1 cellular context compared by ENCODE assay signal in genomic region chr14:56579345-56580316, GRCh38.
A peak's percentile ranks its signal among the peaks of the same experiment; 100 is the strongest.
TF ChIP-seq lines count a peak whose summit lies in the region.

TMEM260 (plus strand) TSS chr14:56579798; CDS start chr14:56579915, 117 bp downstream.

TF ChIP-seq in HepG2, 621 proteins besides CTCF, POLR2A, EP300 and RAD21 (continued from another document and continues in another):
- TF ChIP-seq ZBTB39 (CRISPR knock-in tag; IDR thresholded peaks at IDR 0.05) = no peak
- no peak for TF ChIP-seq ZFP62 (CRISPR knock-in tag; IDR thresholded peaks at IDR 0.05)
- TF ChIP-seq GFI1 (CRISPR knock-in tag; IDR thresholded peaks at IDR 0.05; ENCODE audit: borderline replicate concordance) = peak; percentile 64; the same call in 1 of the 2 replicates
- TF ChIP-seq ZNF574 (CRISPR knock-in tag; IDR thresholded peaks at IDR 0.05) = peak; percentile 99
- no peak for TF ChIP-seq SMYD3 (CRISPR knock-in tag; IDR thresholded peaks at IDR 0.05)
- TF ChIP-seq MED8 (CRISPR knock-in tag; IDR thresholded peaks at IDR 0.05; ENCODE audit: insufficient replicate concordance) = no peak
- no peak for TF ChIP-seq MLXIP (CRISPR knock-in tag; IDR thresholded peaks at IDR 0.05; ENCODE audit: borderline replicate concordance)
- TF ChIP-seq TEAD2 (CRISPR knock-in tag; IDR thresholded peaks at IDR 0.05) = no peak
- TF ChIP-seq ZNF496 (CRISPR knock-in tag; IDR thresholded peaks at IDR 0.05; ENCODE audit: insufficient replicate concordance) = no peak
- no peak for TF ChIP-seq CENPBD1 (CRISPR knock-in tag; IDR thresholded peaks at IDR 0.05; ENCODE audit: borderline replicate concordance, low read depth)
- TF ChIP-seq SMC3 (IDR thresholded peaks at IDR 0.05; ENCODE audit: low read length) = no peak
- 0 out of 2 replicates have a peak, but pooled peaks have one; percentile 45 for TF ChIP-seq ZNF446 (CRISPR knock-in tag; IDR thresholded peaks at IDR 0.05)
- TF ChIP-seq TIGD3 (CRISPR knock-in tag; IDR thresholded peaks at IDR 0.05; ENCODE audit: borderline replicate concordance) = no peak
- TF ChIP-seq, protein P1, sequence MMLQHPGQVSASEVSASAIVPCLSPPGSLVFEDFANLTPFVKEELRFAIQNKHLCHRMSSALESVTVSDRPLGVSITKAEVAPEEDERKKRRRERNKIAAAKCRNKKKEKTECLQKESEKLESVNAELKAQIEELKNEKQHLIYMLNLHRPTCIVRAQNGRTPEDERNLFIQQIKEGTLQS (CRISPR knock-in tag; IDR thresholded peaks at IDR 0.05) = no peak
- TF ChIP-seq MAZ (IDR thresholded peaks at IDR 0.05; ENCODE audit: borderline replicate concordance, low read depth, low read length) = peak; percentile 37; the same call in 1 of the 2 replicates
- peak; percentile 39; the same call in 1 of the 2 replicates for TF ChIP-seq MAZ (CRISPR knock-in tag; IDR thresholded peaks at IDR 0.05; ENCODE audit: low read depth)
- TF ChIP-seq NR2F1 (CRISPR knock-in tag; IDR thresholded peaks at IDR 0.05) = no peak
- TF ChIP-seq ZNF614 (CRISPR knock-in tag; IDR thresholded peaks at IDR 0.05; ENCODE audit: borderline replicate concordance) = 0 out of 2 replicates have a peak, but pooled peaks have one; percentile 15
- 0 out of 2 replicates have a peak, but pooled peaks have one; percentile 40 for TF ChIP-seq SP140L (CRISPR knock-in tag; IDR thresholded peaks at IDR 0.05; ENCODE audit: borderline replicate concordance)
- peak; percentile 73; the same call in 1 of the 2 replicates for TF ChIP-seq ZNF343 (CRISPR knock-in tag; IDR thresholded peaks at IDR 0.05)
- peak; percentile 60; the same call in 1 of the 2 replicates for TF ChIP-seq NKX3-1 (CRISPR knock-in tag; IDR thresholded peaks at IDR 0.05)
- TF ChIP-seq MEIS2 (CRISPR knock-in tag; IDR thresholded peaks at IDR 0.05) = peak; percentile 12; the same call in 1 of the 2 replicates
- peak; percentile 78; the same call in 1 of the 2 replicates for TF ChIP-seq MTA1 (CRISPR knock-in tag; IDR thresholded peaks at IDR 0.05; ENCODE audit: borderline replicate concordance)
- no peak for TF ChIP-seq ZNF274 (CRISPR knock-in tag; IDR thresholded peaks at IDR 0.05)
- TF ChIP-seq ZBTB37 (CRISPR knock-in tag; IDR thresholded peaks at IDR 0.05) = no peak
- TF ChIP-seq, protein P2, sequence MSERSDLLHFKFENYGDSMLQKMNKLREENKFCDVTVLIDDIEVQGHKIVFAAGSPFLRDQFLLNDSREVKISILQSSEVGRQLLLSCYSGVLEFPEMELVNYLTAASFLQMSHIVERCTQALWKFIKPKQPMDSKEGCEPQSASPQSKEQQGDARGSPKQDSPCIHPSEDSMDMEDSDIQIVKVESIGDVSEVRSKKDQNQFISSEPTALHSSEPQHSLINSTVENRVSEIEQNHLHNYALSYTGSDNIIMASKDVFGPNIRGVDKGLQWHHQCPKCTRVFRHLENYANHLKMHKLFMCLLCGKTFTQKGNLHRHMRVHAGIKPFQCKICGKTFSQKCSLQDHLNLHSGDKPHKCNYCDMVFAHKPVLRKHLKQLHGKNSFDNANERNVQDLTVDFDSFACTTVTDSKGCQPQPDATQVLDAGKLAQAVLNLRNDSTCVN (CRISPR knock-in tag; IDR thresholded peaks at IDR 0.05; ENCODE audit: borderline replicate concordance) = no peak
- no peak for TF ChIP-seq ZC3H4 (CRISPR knock-in tag; IDR thresholded peaks at IDR 0.05; ENCODE audit: borderline replicate concordance)
- TF ChIP-seq ZNF552 (CRISPR knock-in tag; IDR thresholded peaks at IDR 0.05; ENCODE audit: borderline replicate concordance) = no peak
- no peak for TF ChIP-seq ARID3A (IDR thresholded peaks at IDR 0.05; ENCODE audit: low read depth, low read length)
- TF ChIP-seq CREB1 (IDR thresholded peaks at IDR 0.05) = no peak
- TF ChIP-seq CREB1 (CRISPR knock-in tag; IDR thresholded peaks at IDR 0.05) = peak; percentile 56; the same call in 1 of the 2 replicates
- TF ChIP-seq, protein P3, sequence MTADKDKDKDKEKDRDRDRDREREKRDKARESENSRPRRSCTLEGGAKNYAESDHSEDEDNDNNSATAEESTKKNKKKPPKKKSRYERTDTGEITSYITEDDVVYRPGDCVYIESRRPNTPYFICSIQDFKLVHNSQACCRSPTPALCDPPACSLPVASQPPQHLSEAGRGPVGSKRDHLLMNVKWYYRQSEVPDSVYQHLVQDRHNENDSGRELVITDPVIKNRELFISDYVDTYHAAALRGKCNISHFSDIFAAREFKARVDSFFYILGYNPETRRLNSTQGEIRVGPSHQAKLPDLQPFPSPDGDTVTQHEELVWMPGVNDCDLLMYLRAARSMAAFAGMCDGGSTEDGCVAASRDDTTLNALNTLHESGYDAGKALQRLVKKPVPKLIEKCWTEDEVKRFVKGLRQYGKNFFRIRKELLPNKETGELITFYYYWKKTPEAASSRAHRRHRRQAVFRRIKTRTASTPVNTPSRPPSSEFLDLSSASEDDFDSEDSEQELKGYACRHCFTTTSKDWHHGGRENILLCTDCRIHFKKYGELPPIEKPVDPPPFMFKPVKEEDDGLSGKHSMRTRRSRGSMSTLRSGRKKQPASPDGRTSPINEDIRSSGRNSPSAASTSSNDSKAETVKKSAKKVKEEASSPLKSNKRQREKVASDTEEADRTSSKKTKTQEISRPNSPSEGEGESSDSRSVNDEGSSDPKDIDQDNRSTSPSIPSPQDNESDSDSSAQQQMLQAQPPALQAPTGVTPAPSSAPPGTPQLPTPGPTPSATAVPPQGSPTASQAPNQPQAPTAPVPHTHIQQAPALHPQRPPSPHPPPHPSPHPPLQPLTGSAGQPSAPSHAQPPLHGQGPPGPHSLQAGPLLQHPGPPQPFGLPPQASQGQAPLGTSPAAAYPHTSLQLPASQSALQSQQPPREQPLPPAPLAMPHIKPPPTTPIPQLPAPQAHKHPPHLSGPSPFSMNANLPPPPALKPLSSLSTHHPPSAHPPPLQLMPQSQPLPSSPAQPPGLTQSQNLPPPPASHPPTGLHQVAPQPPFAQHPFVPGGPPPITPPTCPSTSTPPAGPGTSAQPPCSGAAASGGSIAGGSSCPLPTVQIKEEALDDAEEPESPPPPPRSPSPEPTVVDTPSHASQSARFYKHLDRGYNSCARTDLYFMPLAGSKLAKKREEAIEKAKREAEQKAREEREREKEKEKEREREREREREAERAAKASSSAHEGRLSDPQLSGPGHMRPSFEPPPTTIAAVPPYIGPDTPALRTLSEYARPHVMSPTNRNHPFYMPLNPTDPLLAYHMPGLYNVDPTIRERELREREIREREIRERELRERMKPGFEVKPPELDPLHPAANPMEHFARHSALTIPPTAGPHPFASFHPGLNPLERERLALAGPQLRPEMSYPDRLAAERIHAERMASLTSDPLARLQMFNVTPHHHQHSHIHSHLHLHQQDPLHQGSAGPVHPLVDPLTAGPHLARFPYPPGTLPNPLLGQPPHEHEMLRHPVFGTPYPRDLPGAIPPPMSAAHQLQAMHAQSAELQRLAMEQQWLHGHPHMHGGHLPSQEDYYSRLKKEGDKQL (CRISPR knock-in tag; IDR thresholded peaks at IDR 0.05; ENCODE audit: low read depth) = no peak
- no peak for TF ChIP-seq ZFP36L2 (CRISPR knock-in tag; IDR thresholded peaks at IDR 0.05)
- no peak for TF ChIP-seq REL (CRISPR knock-in tag; conservative IDR thresholded peaks at IDR 0.05)
- TF ChIP-seq FOXC1 (CRISPR knock-in tag; IDR thresholded peaks at IDR 0.05; ENCODE audit: borderline replicate concordance) = peak; percentile 58; the same call in 1 of the 2 replicates
- TF ChIP-seq ZNF337 (CRISPR knock-in tag; IDR thresholded peaks at IDR 0.05; ENCODE audit: borderline replicate concordance, low read depth) = no peak
- TF ChIP-seq ZNF12 (CRISPR knock-in tag; IDR thresholded peaks at IDR 0.05) = no peak
